In the genomic region with DNA sequence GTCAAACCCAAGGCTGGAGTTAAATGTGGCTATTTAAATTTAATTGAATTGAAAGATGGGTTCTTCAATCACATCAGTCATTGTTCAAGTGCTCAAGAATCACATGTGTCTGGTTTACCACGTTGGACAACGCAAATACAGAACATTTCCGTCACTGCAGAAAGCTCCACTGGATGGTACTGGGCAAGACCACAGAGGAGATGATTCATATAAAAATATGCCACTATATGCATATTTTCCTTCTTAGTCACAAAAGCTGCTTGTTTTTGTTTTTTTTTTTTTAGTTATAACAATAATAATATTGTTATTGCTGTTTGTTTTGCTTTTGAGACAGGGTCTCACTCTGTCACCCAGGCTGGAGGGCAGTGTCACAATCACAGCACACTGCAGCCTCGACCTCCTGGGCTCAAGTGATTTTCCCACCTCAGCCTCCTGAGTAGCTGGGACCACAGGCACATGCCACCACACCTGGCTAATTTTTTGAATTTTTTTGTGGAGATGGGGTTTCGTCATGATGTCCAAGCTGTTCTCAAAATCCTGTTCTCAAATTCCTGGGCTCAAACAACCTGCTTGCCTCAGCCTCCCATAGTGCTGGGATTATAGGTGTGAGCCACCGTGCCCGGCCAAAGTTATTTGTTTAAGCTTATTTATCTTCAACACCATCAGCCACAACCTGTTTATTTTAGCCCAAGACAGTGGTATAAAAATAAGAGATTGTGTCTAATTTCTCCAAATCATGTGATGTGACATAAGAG, we compare ENCODE assay signal across 13 cellular contexts. TPM values are rescaled to one million over a fixed set of nuclear protein-coding genes. Genes with fewer than 3 reads are reported as not detected.
A peak's percentile ranks its signal among the peaks of the same experiment; 100 is the strongest.
DNase-seq lines count a peak whose midpoint lies in the region; ATAC-seq and TF ChIP-seq lines count a peak whose summit lies in the region.
"Had no signal": no experiment of that assay in that cellular context is flagged by ENCODE, and none has a peak within 500 bp of the region (broad histone marks: within the 10 kb centered on the region; RNA-seq: fewer than 3 reads in every experiment).

No MANE protein-coding gene starts in this region.

- H3K27me3 ChIP-seq in RWPE2 (ENCODE audit: insufficient read depth, poor library complexity, severe bottlenecking) = no peaks in the 10 kb centered on the region
- no peaks in the 10 kb centered on the region for H3K27me3 ChIP-seq in dorsolateral prefrontal cortex
- H3K27me3 ChIP-seq: body of pancreas, spleen had no signal

- no peaks in the 10 kb centered on the region for H3K36me3 ChIP-seq in RWPE2 (ENCODE audit: low read depth)
- H3K36me3 ChIP-seq: spleen had no signal

- TF ChIP-seq CTCF in RWPE2 (IDR thresholded peaks at IDR 0.05; ENCODE audit: poor library complexity, severe bottlenecking) = no peak
- TF ChIP-seq CTCF in epithelial cell of esophagus (IDR thresholded peaks at IDR 0.05; ENCODE audit: insufficient read depth, low read depth, low read length, missing control alignments) = no peak
- TF ChIP-seq CTCF in dorsolateral prefrontal cortex (IDR thresholded peaks at IDR 0.05 in 54 of 56, conservative IDR thresholded peaks at IDR 0.05 in 2 of 56; ENCODE audit: low read depth in 1 of 56, partially characterized antibody in 56 of 56) = no peak

- intact Hi-C loops in dorsolateral prefrontal cortex (cut with DNase I) = no loop called here

- H3K9me3 ChIP-seq in RWPE2 (ENCODE audit: severe bottlenecking) = no peaks in the 10 kb centered on the region
- H3K9me3 ChIP-seq: body of pancreas, spleen had no signal

- H3K27ac ChIP-seq in RWPE2 (ENCODE audit: poor library complexity, severe bottlenecking) = peak overlapping the region; percentile 84
- no peak overlapping the region for H3K27ac ChIP-seq in dorsolateral prefrontal cortex
- H3K27ac ChIP-seq: body of pancreas, spleen had no signal

- H3K4me3 ChIP-seq in RWPE2 (ENCODE audit: severe bottlenecking) (no peak overlapping the region), epithelial cell of esophagus (ENCODE audit: low read length) (no peak overlapping the region), dorsolateral prefrontal cortex (no peak overlapping the region)
- H3K4me3 ChIP-seq: body of pancreas, spleen had no signal

- peaks cover 26% of the 10 kb centered on the region for H3K4me1 ChIP-seq in RWPE2 (ENCODE audit: insufficient read depth, poor library complexity, severe bottlenecking)
- H3K4me1 ChIP-seq: body of pancreas had no signal

- peak; percentile 93 for ATAC-seq in RWPE2 (ENCODE audit: low read depth)
- ATAC-seq: body of pancreas had no signal

- DNase-seq in H4 (ENCODE audit: low spot score) (peak; percentile 77), RWPE2 (ENCODE audit: low spot score) (no peak), epithelial cell of esophagus (ENCODE audit: low read depth) (peak; percentile 75), renal cortical epithelial cell (ENCODE audit: low read depth) (peak; percentile 54), NOMO-1 (lab: John Stamatoyannopoulos, UW; ENCODE audit: unreplicated experiment in 2 of 2) (no peak), NCI-H187 (lab: John Stamatoyannopoulos, UW) (no peak), NCI-H2107 treated with DMSO at 0.1 percent for 48 hours (lab: John Stamatoyannopoulos, UW; ENCODE audit: unreplicated experiment) (no peak), dorsolateral prefrontal cortex (no peak)
- DNase-seq: activated CD4-positive, alpha-beta memory T cell treated with anti-CD3 and anti-CD28 coated beads, Interleukin-2, amount 10 ng/mL, durations not matched to agents 7 days and 5 days; body of pancreas; DMS53; NCI-H510A; spleen had no signal

RNA-seq across cellular contexts. Expression of a gene that starts 19.4 kb away (rescaled TPM):
- total RNA-seq in H4 (2014; rRNA removed; shearing (Covaris generic)) = 0.06 and 0.41 TPM in 2 replicates
- total RNA-seq in renal cortical epithelial cell = not detected in 2 replicates
- total RNA-seq in dorsolateral prefrontal cortex = not detected
- total RNA-seq: activated CD4-positive, alpha-beta memory T cell treated with anti-CD3 and anti-CD28 coated beads, Interleukin-2, amount 10 ng/mL, durations not matched to agents 7 days and 5 days; body of pancreas; spleen had no signal

RNA-seq across cellular contexts. Expression of a gene that starts 48.9 kb away (rescaled TPM):
- total RNA-seq in H4 (2014; rRNA removed; shearing (Covaris generic)) = 0.04 TPM in 1 of 2 replicates, not detected in the other
- total RNA-seq in renal cortical epithelial cell (0.17 and 0.45 TPM in 2 replicates), dorsolateral prefrontal cortex (10 to 100 TPM in 60 of 120 experiments, 1 to 10 TPM in 60; 1.8 to 21.6 (median 9.9) TPM)

RNA-seq across cellular contexts. Expression of a gene that starts 52.5 kb away (rescaled TPM):
- total RNA-seq in H4 (2014; rRNA removed; shearing (Covaris generic)) = not detected in 2 replicates
- 1.7 and 299 TPM in 2 replicates for total RNA-seq in renal cortical epithelial cell
- 10 to 100 TPM in 8 of 120 experiments, 1 to 10 TPM in 76, under 1 TPM in 28, not detected in 8; 0.21 to 56.0 (median 2.4) TPM for total RNA-seq in dorsolateral prefrontal cortex
- total RNA-seq: activated CD4-positive, alpha-beta memory T cell treated with anti-CD3 and anti-CD28 coated beads, Interleukin-2, amount 10 ng/mL, durations not matched to agents 7 days and 5 days had no signal

Comparison
In these comparisons a context has a peak if more than half of its experiments do, and no peak if none do; other contexts are left out.
1. DNase-seq: peak in H4 (single experiment), epithelial cell of esophagus (single experiment) and renal cortical epithelial cell (single experiment); none in RWPE2 (single experiment), NOMO-1 (0 of 2), NCI-H187 (0 of 2), NCI-H2107 treated with DMSO at 0.1 percent for 48 hours (single experiment) and dorsolateral prefrontal cortex (0 of 10).